In the genomic region with DNA sequence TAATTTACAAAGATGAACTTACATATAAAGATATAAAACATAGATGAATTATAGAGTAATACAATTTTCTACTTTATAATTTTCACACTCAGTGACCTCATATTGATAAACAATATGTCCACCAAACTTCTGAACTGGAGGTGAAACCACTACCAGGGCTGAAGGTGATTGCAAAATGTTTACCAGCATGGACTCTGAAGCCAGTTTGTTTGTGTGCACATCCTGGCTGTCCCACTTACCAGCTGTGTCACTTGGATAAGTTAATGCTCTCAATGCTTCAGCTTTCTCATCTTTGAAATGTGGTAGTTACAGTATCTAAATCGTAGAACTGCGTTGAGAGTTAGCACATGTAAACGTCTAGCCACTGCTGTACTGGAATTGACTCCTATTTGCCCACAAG, we compare ENCODE assay signal across 5 cellular contexts.
"Had no signal": no experiment of that assay in that cellular context is flagged by ENCODE, and none has a peak within 500 bp of the region (broad histone marks: within the 10 kb centered on the region; RNA-seq: fewer than 3 reads in every experiment).

No MANE protein-coding gene starts in this region.

- H3K27ac Mint-ChIP-seq: H9 had no signal

- H3K9me3 Mint-ChIP-seq: GM23338, H9 had no signal

- DNase-seq: H9, HCEC 1CT, IMR-90 had no signal

- H3K4me3 ChIP-seq: GM23338, K562 had no signal

- H2AFZ ChIP-seq: GM23338 had no signal

- H3K4me2 ChIP-seq: GM23338 had no signal

- H3K4me1 Mint-ChIP-seq: GM23338 had no signal

- H3K4me3 Mint-ChIP-seq: GM23338, H9 had no signal

- ATAC-seq: GM23338, K562 had no signal
